In genomic region chr3:40736943-40737342, GRCh38 we compare ENCODE assay signal across 21 cellular contexts.
"Had no signal": no experiment of that assay in that cellular context is flagged by ENCODE, and none has a peak within 500 bp of the region (broad histone marks: within the 10 kb centered on the region; RNA-seq: fewer than 3 reads in every experiment).

No MANE protein-coding gene starts in this region.

- ATAC-seq: gastrocnemius medialis; heart right ventricle; left lobe of liver; mucosa of descending colon; naive thymus-derived CD8-positive, alpha-beta T cell; stimulated activated effector memory CD8-positive, alpha-beta T cell treated with anti-CD3 and anti-CD28 coated beads, Interleukin-12 subunit alpha, Interleukin-12 subunit beta, amount 100 ng/mL, for 72 hours; stimulated activated naive CD8-positive, alpha-beta T cell treated with anti-CD3 and anti-CD28 coated beads, Interleukin-15, Interleukin-2, amounts not matched to agents 100 U/mL and 50 U/mL, for 24 hours had no signal

- H3K4me1 Mint-ChIP-seq: naive thymus-derived CD8-positive, alpha-beta T cell; stimulated activated effector memory CD8-positive, alpha-beta T cell treated with anti-CD3 and anti-CD28 coated beads, Interleukin-12 subunit alpha, Interleukin-12 subunit beta, amount 100 ng/mL, for 72 hours had no signal

- H3K27me3 Mint-ChIP-seq: type B pancreatic cell had no signal

- H3K36me3 ChIP-seq: gastrocnemius medialis, heart right ventricle, neutrophil, ovary, right atrium auricular region, suprapubic skin, thyroid gland had no signal

- H3K9me3 ChIP-seq: gastrocnemius medialis, mucosa of descending colon, neutrophil, ovary, right atrium auricular region, suprapubic skin, thyroid gland had no signal

- H3K4me1 ChIP-seq: gastrocnemius medialis, suprapubic skin had no signal

- DNase-seq: effector CD4-positive, alpha-beta T cell; endodermal cell; gastrocnemius medialis; heart right ventricle; hypothalamus; kidney glomerular epithelial cell; mammary epithelial cell; mucosa of descending colon; naive thymus-derived CD8-positive, alpha-beta T cell; ovary; stimulated activated CD4-positive, alpha-beta T cell treated with anti-CD3 and anti-CD28 coated beads, Interleukin-4, amount 100 ng/mL, for 1 hour; stimulated activated CD8-positive, alpha-beta memory T cell treated with anti-CD3 and anti-CD28 coated beads, Interleukin-4, amount 100 ng/mL, for 48 hours; stimulated activated naive CD8-positive, alpha-beta T cell treated with anti-CD3 and anti-CD28 coated beads, Interleukin-15, Interleukin-2, amounts not matched to agents 100 U/mL and 50 U/mL, for 24 hours; thyroid gland had no signal

- H3K36me3 Mint-ChIP-seq: stimulated activated effector memory CD8-positive, alpha-beta T cell treated with anti-CD3 and anti-CD28 coated beads, Interleukin-12 subunit alpha, Interleukin-12 subunit beta, amount 100 ng/mL, for 72 hours; type B pancreatic cell had no signal

- H3K4me3 Mint-ChIP-seq: endodermal cell; naive thymus-derived CD8-positive, alpha-beta T cell; stimulated activated effector memory CD8-positive, alpha-beta T cell treated with anti-CD3 and anti-CD28 coated beads, Interleukin-12 subunit alpha, Interleukin-12 subunit beta, amount 100 ng/mL, for 72 hours; type B pancreatic cell had no signal

- H3K27ac Mint-ChIP-seq: endodermal cell; naive thymus-derived CD8-positive, alpha-beta T cell; stimulated activated effector memory CD8-positive, alpha-beta T cell treated with anti-CD3 and anti-CD28 coated beads, Interleukin-12 subunit alpha, Interleukin-12 subunit beta, amount 100 ng/mL, for 72 hours; type B pancreatic cell had no signal

- H3K4me3 ChIP-seq: coronary artery, gastrocnemius medialis, heart right ventricle, mucosa of descending colon, ovary, right atrium auricular region, suprapubic skin, thyroid gland had no signal

- H3K9me3 Mint-ChIP-seq: stimulated activated effector memory CD8-positive, alpha-beta T cell treated with anti-CD3 and anti-CD28 coated beads, Interleukin-12 subunit alpha, Interleukin-12 subunit beta, amount 100 ng/mL, for 72 hours; type B pancreatic cell had no signal

- H3K27ac ChIP-seq: coronary artery, gastrocnemius medialis, heart right ventricle, neutrophil, ovary, right atrium auricular region, suprapubic skin, thyroid gland had no signal

- H3K27me3 ChIP-seq: gastrocnemius medialis, neutrophil, ovary, right atrium auricular region, suprapubic skin, thyroid gland had no signal
